22 cellular contexts compared by ENCODE assay signal in genomic region chr1:92408825-92409224, GRCh38.
DNase-seq lines count a peak whose midpoint lies in the region; TF ChIP-seq lines count a peak whose summit lies in the region.
"Had no signal": no experiment of that assay in that cellular context is flagged by ENCODE, and none has a peak within 500 bp of the region (broad histone marks: within the 10 kb centered on the region; RNA-seq: fewer than 3 reads in every experiment).

No MANE protein-coding gene starts in this region.

- in situ Hi-C loops in mammary epithelial cell (cut with MboI; ENCODE audit: low sequenced_read_pairs in 2 of 2), result no loop called here

- H3K4me1 ChIP-seq in mammary epithelial cell (ENCODE audit: insufficient read depth, low read length), result no peaks in the 10 kb centered on the region
- H3K4me1 ChIP-seq in breast epithelium, result no peaks in the 10 kb centered on the region
- H3K4me1 ChIP-seq: Caco-2 had no signal

- intact Hi-C loops in mammary epithelial cell (cut with micrococcal nuclease) (loop anchor here (10.0 kb wide), 1 partner anchor 1894 kb away; no protein-coding TSS in a partner anchor), breast epithelium (cut with DNase I; ENCODE audit: low total_unique reads) (no loop called here)

- CTCF ChIA-PET in mammary epithelial cell (lab: Charles Lee; ENCODE audit: low non-redundant PET), result no interaction called here

- WGBS in mammary epithelial cell (ENCODE audit: low coverage, missing lambda C conversion rate), result 100% methylated on average over 1 of the region's 1 CpG

- no peak overlapping the region for H2AFZ ChIP-seq in mammary epithelial cell (ENCODE audit: low read depth, low read length)

- H3K4me3 ChIP-seq in mammary epithelial cell (replicated peaks in 1 of 3; ENCODE audit: insufficient read depth in 1 of 3, low read depth in 2 of 3, low read length in 3 of 3), result no peak overlapping the region
- no peak overlapping the region for H3K4me3 ChIP-seq in breast epithelium
- H3K4me3 ChIP-seq in fibroblast of pulmonary artery (replicated peaks; ENCODE audit: low read depth, low read length), result no peak overlapping the region
- H3K4me3 ChIP-seq: K562, smooth muscle cell, thoracic aorta had no signal

- no peak overlapping the region for H3K4me2 ChIP-seq in mammary epithelial cell (ENCODE audit: insufficient read depth, low read depth, low read length)
- H3K4me2 ChIP-seq: smooth muscle cell had no signal

- dilution Hi-C loops in mammary epithelial cell (cut with HindIII; ENCODE audit: low sequenced_read_pairs), result no loop called here

- H3K36me3 ChIP-seq in mammary epithelial cell (ENCODE audit: insufficient read depth, low read length), result no peaks in the 10 kb centered on the region
- H3K36me3 ChIP-seq in breast epithelium, result no peaks in the 10 kb centered on the region
- H3K36me3 ChIP-seq: thoracic aorta had no signal

- no TSS peak for BruUV-seq in mammary epithelial cell (replicated peaks; lab: Mats Ljungman, UMichigan)

- H3K27me3 ChIP-seq in mammary epithelial cell (ENCODE audit: insufficient read depth, low read length) (no peaks in the 10 kb centered on the region), breast epithelium (no peaks in the 10 kb centered on the region)

- H3K9me3 ChIP-seq in mammary epithelial cell (replicated peaks; ENCODE audit: insufficient read depth, low read length) (no peaks in the 10 kb centered on the region), breast epithelium (peaks cover 5 to 7% of the 10 kb centered on the region in 2 donors)
- H3K9me3 ChIP-seq: Caco-2, thoracic aorta had no signal

- H3K27ac ChIP-seq in mammary epithelial cell (ENCODE audit: insufficient read depth, low read depth, low read length) (no peak overlapping the region), breast epithelium (no peak overlapping the region)
- H3K27ac ChIP-seq: thoracic aorta had no signal

- H3K79me2 ChIP-seq in mammary epithelial cell (ENCODE audit: insufficient read depth, low read length), result no peaks in the 10 kb centered on the region

- DNase-seq in mammary epithelial cell (peak; percentile 36), breast epithelium (ENCODE audit: low spot score in 2 of 2) (no peak), RPMI7951 (ENCODE audit: low read depth) (peak; percentile 44), fibroblast of pulmonary artery (ENCODE audit: low read depth) (peak; percentile 54), NCI-H748 (lab: John Stamatoyannopoulos, UW; ENCODE audit: unreplicated experiment) (no peak), superior temporal gyrus (ENCODE audit: extremely low spot score) (no peak), cerebellar cortex (ENCODE audit: low spot score) (no peak), occipital lobe (lab: John Stamatoyannopoulos, UW) (no peak)
- DNase-seq: 8988T; activated CD8-positive, alpha-beta T cell treated with anti-CD3 and anti-CD28 coated beads, Interleukin-2, amount 10 ng/mL, durations not matched to agents 7 days and 5 days; activated gamma-delta T cell; Caco-2; effector CD4-positive, alpha-beta T cell; kidney; NCI-H187 treated with DMSO at 0.1 percent for 48 hours; nucleus accumbens; SHP77; stimulated activated naive B cell treated with anti-CD40 and anti-IgM and Interleukin-4, amounts not matched to agents 10 μg/mL and 1 μg/mL and 100 μg/mL, for 72 hours; SW 1271 had no signal

- no peak for TF ChIP-seq POLR2A in breast epithelium (IDR thresholded peaks at IDR 0.05)

- no peak overlapping the region for H3K9ac ChIP-seq in mammary epithelial cell (ENCODE audit: insufficient read depth, low read length)

- H4K20me1 ChIP-seq in mammary epithelial cell (ENCODE audit: insufficient read depth, low read length), result no peaks in the 10 kb centered on the region

- TF ChIP-seq CTCF in mammary epithelial cell (conservative IDR thresholded peaks at IDR 0.05 in 1 of 2, IDR thresholded peaks at IDR 0.05 in 1 of 2; ENCODE audit: extremely low read depth in 1 of 2, insufficient read depth in 1 of 2, low read depth in 1 of 2, low read length in 2 of 2) (no peak), breast epithelium (IDR thresholded peaks at IDR 0.05) (no peak), fibroblast of pulmonary artery (IDR thresholded peaks at IDR 0.05; ENCODE audit: low read length, missing control alignments) (no peak)

Comparison
In these comparisons a context has a peak if more than half of its experiments do, and no peak if none do; other contexts are left out.
1. DNase-seq: peak in mammary epithelial cell (single experiment), RPMI7951 (single experiment) and fibroblast of pulmonary artery (single experiment); none in breast epithelium (0 of 2), NCI-H748 (single experiment), superior temporal gyrus (single experiment), cerebellar cortex (single experiment) and occipital lobe (single experiment).